8 cellular contexts compared by ENCODE assay signal in the genomic region with DNA sequence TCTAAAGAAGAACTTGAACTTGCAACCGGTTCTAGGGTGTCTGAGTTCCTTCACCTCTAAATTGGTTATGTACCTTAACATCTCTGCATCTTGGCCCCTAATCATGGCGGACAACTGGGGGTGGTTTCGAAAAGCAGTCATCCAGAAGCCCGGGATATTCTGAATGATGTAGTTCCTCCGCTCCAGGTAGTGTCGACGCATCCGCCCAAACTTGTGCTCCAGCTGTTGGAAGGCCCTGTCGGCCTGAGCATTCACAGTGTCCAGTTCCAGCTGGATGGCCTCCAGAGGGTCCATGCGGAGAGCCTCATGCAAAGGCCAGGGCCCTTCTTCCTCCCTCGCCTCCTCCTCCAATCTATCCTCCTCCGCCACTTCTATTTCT. TPM values are rescaled to one million over a fixed set of nuclear protein-coding genes. Genes with fewer than 3 reads are reported as not detected.
DNase-seq lines count a peak whose midpoint lies in the region; ATAC-seq and TF ChIP-seq lines count a peak whose summit lies in the region.

No MANE protein-coding gene starts in this region.

- peaks cover 45% of the 10 kb centered on the region for H3K36me3 Mint-ChIP-seq in activated naive CD8-positive, alpha-beta T cell treated with anti-CD3 and anti-CD28 coated beads for 36 hours

- peak; percentile 32 for DNase-seq in activated naive CD8-positive, alpha-beta T cell treated with anti-CD3 and anti-CD28 coated beads for 36 hours
- DNase-seq in ACHN = no peak
- no peak for DNase-seq in NCI-H526 treated with DMSO at 0.1 percent for 48 hours (lab: John Stamatoyannopoulos, UW)
- DNase-seq in AG20443 (ENCODE audit: low spot score) = no peak

- no peaks in the 10 kb centered on the region for H3K9me3 Mint-ChIP-seq in activated naive CD8-positive, alpha-beta T cell treated with anti-CD3 and anti-CD28 coated beads for 36 hours

- H3K27ac ChIP-seq in DOHH2 (ENCODE audit: low read depth, low read length) = peak overlapping the region; percentile 63
- peak overlapping the region; percentile 90 to 99 (median 98) for H3K27ac ChIP-seq in skin epidermis

- peak overlapping the region; percentile 84 for H3K4me3 ChIP-seq in DOHH2 (ENCODE audit: low read length)
- H3K4me3 ChIP-seq in iPS-11a (ENCODE audit: low read depth, low read length) = peak overlapping the region; percentile 96
- peak overlapping the region; percentile 77 to 94 (median 92) for H3K4me3 ChIP-seq in skin epidermis

- H3K9me2 ChIP-seq in DOHH2 (replicated peaks; ENCODE audit: control insufficient read depth, low read length) = no peaks in the 10 kb centered on the region

- no peaks in the 10 kb centered on the region for H3F3A ChIP-seq in DOHH2 (ENCODE audit: control insufficient read depth, insufficient read depth)

- no peaks in the 10 kb centered on the region for H3K27me3 ChIP-seq in DOHH2 (ENCODE audit: control insufficient read depth, low read length)

- H3K27me3 Mint-ChIP-seq in activated naive CD8-positive, alpha-beta T cell treated with anti-CD3 and anti-CD28 coated beads for 36 hours = no peaks in the 10 kb centered on the region

- H3K36me3 ChIP-seq in DOHH2 (ENCODE audit: control insufficient read depth, low read length) = peaks cover 29% of the 10 kb centered on the region

- peak; percentile 1 for ATAC-seq in HG03558 (IDR thresholded peaks at IDR 0.05; ENCODE audit: extremely low read depth, unreplicated experiment)

- peaks cover 42% of the 10 kb centered on the region for H3K4me1 ChIP-seq in DOHH2 (ENCODE audit: control insufficient read depth, low read length)

- no peaks in the 10 kb centered on the region for H3K9me3 ChIP-seq in DOHH2 (ENCODE audit: control insufficient read depth, insufficient read depth, low read length)

- in situ Hi-C loops in ACHN (cut with HindIII; ENCODE audit: low pct_ligation_motif_present, low pct_unique_long_range_greater_than_20kb, low sequenced_read_pairs) = loop anchor here (25.0 kb wide), 1 partner anchor 258 kb away; a partner anchor contains a TSS

- peaks cover 41% of the 10 kb centered on the region for H3K4me1 Mint-ChIP-seq in activated naive CD8-positive, alpha-beta T cell treated with anti-CD3 and anti-CD28 coated beads for 36 hours

- peak overlapping the region; percentile 97 for H3K27ac Mint-ChIP-seq in activated naive CD8-positive, alpha-beta T cell treated with anti-CD3 and anti-CD28 coated beads for 36 hours

- H4K20me1 ChIP-seq in DOHH2 (ENCODE audit: control insufficient read depth, insufficient read depth, low read depth, low read length) = peaks cover 14% of the 10 kb centered on the region; the same call in 1 of the 2 replicates

- H3K4me3 Mint-ChIP-seq in activated naive CD8-positive, alpha-beta T cell treated with anti-CD3 and anti-CD28 coated beads for 36 hours = peak overlapping the region; percentile 100

- no peak for TF ChIP-seq CTCF in DOHH2 (IDR thresholded peaks at IDR 0.05; ENCODE audit: low read depth, low read length, poor library complexity, severe bottlenecking)

- H3K79me2 ChIP-seq in DOHH2 (ENCODE audit: control insufficient read depth, low read length) = peaks cover 53% of the 10 kb centered on the region

- peak overlapping the region; percentile 79 for H3K4me2 ChIP-seq in DOHH2 (ENCODE audit: low read length)

RNA-seq across cellular contexts. Expression of a gene that starts 0.9 kb away (rescaled TPM):
- total RNA-seq in activated naive CD8-positive, alpha-beta T cell treated with anti-CD3 and anti-CD28 coated beads for 36 hours = 10 to 100 TPM; 45.4 to 46.0 TPM

RNA-seq across cellular contexts. Expression of a gene that starts 25.0 kb away (rescaled TPM):
- 10 to 100 TPM; 15.1 to 15.2 TPM for total RNA-seq in activated naive CD8-positive, alpha-beta T cell treated with anti-CD3 and anti-CD28 coated beads for 36 hours
